Comparison of ENCODE assay signal across 8 cellular contexts in the genomic region with DNA sequence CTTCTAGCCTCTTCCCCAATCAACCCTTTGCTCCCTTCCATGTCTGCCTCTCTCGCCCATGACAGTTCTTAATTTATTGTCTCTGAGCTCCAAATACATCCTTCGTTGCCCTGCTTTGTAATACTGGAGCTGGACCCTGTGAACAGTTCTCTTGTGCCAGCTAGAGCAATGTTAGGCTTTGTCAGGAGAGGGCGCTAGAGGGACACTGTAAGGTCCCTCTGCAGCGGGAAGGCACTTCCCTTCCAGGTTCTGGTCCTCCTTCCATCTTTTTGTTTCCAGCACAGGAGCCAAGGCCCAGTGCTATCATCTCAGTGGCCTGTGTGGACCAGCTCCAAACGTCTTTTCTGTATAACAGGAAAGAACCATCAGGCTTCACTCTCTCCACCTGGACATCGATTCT.
DNase-seq lines count a peak whose midpoint lies in the region; ATAC-seq and TF ChIP-seq lines count a peak whose summit lies in the region.

No MANE protein-coding gene starts in this region.

- no peaks in the 10 kb centered on the region for H3K36me3 Mint-ChIP-seq in activated CD4-positive, alpha-beta memory T cell treated with anti-CD3 and anti-CD28 coated beads, Interleukin-2, amount 10 ng/mL, durations not matched to agents 7 days and 5 days (ENCODE audit: low read depth)

- H3K4me3 Mint-ChIP-seq in activated CD4-positive, alpha-beta memory T cell treated with anti-CD3 and anti-CD28 coated beads, Interleukin-2, amount 10 ng/mL, durations not matched to agents 7 days and 5 days: no peak overlapping the region

- H3K4me3 ChIP-seq in Jurkat, Clone E6-1 (ENCODE audit: low read length): no peak overlapping the region
- H3K4me3 ChIP-seq in lung: no peak overlapping the region

- ATAC-seq in lung (ENCODE audit: insufficient read depth, low FRiP score) (no peak), HG02571 (IDR thresholded peaks at IDR 0.05; ENCODE audit: unreplicated experiment) (no peak), GM19397 (IDR thresholded peaks at IDR 0.05; ENCODE audit: unreplicated experiment) (no peak)

- peaks cover 22% of the 10 kb centered on the region for H3K27me3 Mint-ChIP-seq in activated CD4-positive, alpha-beta memory T cell treated with anti-CD3 and anti-CD28 coated beads, Interleukin-2, amount 10 ng/mL, durations not matched to agents 7 days and 5 days

- no peaks in the 10 kb centered on the region for H3K4me1 ChIP-seq in lung (ENCODE audit: control insufficient read depth in 2 of 2, insufficient read depth in 2 of 2, low read length in 2 of 2)

- peak; percentile 22 for DNase-seq in NCI-H2227 (lab: John Stamatoyannopoulos, UW; ENCODE audit: unreplicated experiment)
- DNase-seq in NCI-H2227 treated with DMSO at 0.1 percent for 48 hours (lab: John Stamatoyannopoulos, UW): no peak
- DNase-seq in Jurkat, Clone E6-1 (ENCODE audit: low read depth, low spot score): peak; percentile 42
- peak; percentile 38 for DNase-seq in activated CD4-positive, alpha-beta memory T cell treated with anti-CD3 and anti-CD28 coated beads, Interleukin-2, amount 10 ng/mL, durations not matched to agents 7 days and 5 days
- DNase-seq in lung (ENCODE audit: low spot score): peak; percentile 37
- no peak for DNase-seq in globus pallidus (ENCODE audit: low spot score)

- no peaks in the 10 kb centered on the region for H3K9me3 ChIP-seq in lung (ENCODE audit: control insufficient read depth in 2 of 2, insufficient read depth in 1 of 2, low read length in 1 of 2)

- no peaks in the 10 kb centered on the region for H3K27me3 ChIP-seq in lung (ENCODE audit: control insufficient read depth, insufficient read depth)

- CTCF ChIA-PET in activated CD4-positive, alpha-beta memory T cell treated with anti-CD3 and anti-CD28 coated beads, Interleukin-2, amount 10 ng/mL, durations not matched to agents 7 days and 5 days (lab: Charles Lee): no interaction called here

- POLR2A ChIA-PET in activated CD4-positive, alpha-beta memory T cell treated with anti-CD3 and anti-CD28 coated beads, Interleukin-2, amount 10 ng/mL, durations not matched to agents 7 days and 5 days (lab: Charles Lee): no interaction called here

- no peak overlapping the region for H3K27ac ChIP-seq in lung (ENCODE audit: low read depth in 1 of 2, low read length in 1 of 2)

- H3K9me3 Mint-ChIP-seq in activated CD4-positive, alpha-beta memory T cell treated with anti-CD3 and anti-CD28 coated beads, Interleukin-2, amount 10 ng/mL, durations not matched to agents 7 days and 5 days: no peaks in the 10 kb centered on the region

- H3K4me1 Mint-ChIP-seq in activated CD4-positive, alpha-beta memory T cell treated with anti-CD3 and anti-CD28 coated beads, Interleukin-2, amount 10 ng/mL, durations not matched to agents 7 days and 5 days: no peaks in the 10 kb centered on the region

- H3K27ac Mint-ChIP-seq in activated CD4-positive, alpha-beta memory T cell treated with anti-CD3 and anti-CD28 coated beads, Interleukin-2, amount 10 ng/mL, durations not matched to agents 7 days and 5 days: no peak overlapping the region

- no peaks in the 10 kb centered on the region for H3K36me3 ChIP-seq in lung (ENCODE audit: control insufficient read depth in 2 of 2, insufficient read depth in 2 of 2, low read length in 2 of 2)

- TF ChIP-seq CTCF in lung (IDR thresholded peaks at IDR 0.05; ENCODE audit: control extremely low read depth, extremely low read depth): no peak

- WGBS in lung, 2 donors: 41 to 47% methylated on average over 6 of the region's 6 CpGs

Comparison
In these comparisons a context has a peak if more than half of its experiments do, and no peak if none do; other contexts are left out.
1. DNase-seq: peak in NCI-H2227 (single experiment), Jurkat, Clone E6-1 (single experiment), activated CD4-positive, alpha-beta memory T cell treated with anti-CD3 and anti-CD28 coated beads, Interleukin-2, amount 10 ng/mL, durations not matched to agents 7 days and 5 days (single experiment) and lung (single experiment); none in NCI-H2227 treated with DMSO at 0.1 percent for 48 hours (single experiment) and globus pallidus (single experiment).